Comparison of ENCODE assay signal across 10 cellular contexts in genomic region chr13:24161980-24162517, GRCh38. TPM values are rescaled to one million over a fixed set of nuclear protein-coding genes. Genes with fewer than 3 reads are reported as not detected.
A peak's percentile ranks its signal among the peaks of the same experiment; 100 is the strongest.
DNase-seq lines count a peak whose midpoint lies in the region; ATAC-seq and TF ChIP-seq lines count a peak whose summit lies in the region.
"Had no signal": no experiment of that assay in that cellular context is flagged by ENCODE, and none has a peak within 500 bp of the region (broad histone marks: within the 10 kb centered on the region; RNA-seq: fewer than 3 reads in every experiment).

No MANE protein-coding gene starts in this region.

- H3K4me1 ChIP-seq in spleen = peaks cover 3 to 69% (median 33%) of the 10 kb centered on the region in 6 donors

- intact Hi-C loops in spleen (cut with DNase I; ENCODE audit: low total_unique reads) = no loop called here

- DNase-seq in NCI-H82 (lab: John Stamatoyannopoulos, UW) = peak; percentile 24
- no peak for DNase-seq in NCI-H82 treated with DMSO at 0.1 percent for 48 hours (lab: John Stamatoyannopoulos, UW; ENCODE audit: unreplicated experiment)
- DNase-seq in activated CD4-positive, alpha-beta memory T cell treated with anti-CD3 and anti-CD28 coated beads, Interleukin-2, amount 10 ng/mL, durations not matched to agents 7 days and 5 days = no peak
- no peak for DNase-seq in immature natural killer cell
- no peak for DNase-seq in spleen
- no peak for DNase-seq in T-helper 9 cell
- DNase-seq in RWPE1 (ENCODE audit: low spot score) = no peak
- DNase-seq: MV-4-11 had no signal

- H3K27ac ChIP-seq in spleen (peak overlapping the region in 4 of 8 donors; percentile 81 to 92 (median 86)), RWPE1 (no peak overlapping the region)
- H3K27ac ChIP-seq: thoracic aorta had no signal

- peaks cover 0 to 19% (median 6%) of the 10 kb centered on the region in 7 donors for H3K27me3 ChIP-seq in spleen (replicated peaks in 1 of 7)

- peaks cover 10% of the 10 kb centered on the region for H3K27me3 Mint-ChIP-seq in activated CD4-positive, alpha-beta memory T cell treated with anti-CD3 and anti-CD28 coated beads, Interleukin-2, amount 10 ng/mL, durations not matched to agents 7 days and 5 days
- peaks cover 3 to 19% (median 13%) of the 10 kb centered on the region in 3 donors for H3K27me3 Mint-ChIP-seq in immature natural killer cell (ENCODE audit: low read depth in 3 of 3)

- POLR2A ChIA-PET in activated CD4-positive, alpha-beta memory T cell treated with anti-CD3 and anti-CD28 coated beads, Interleukin-2, amount 10 ng/mL, durations not matched to agents 7 days and 5 days (lab: Charles Lee) = interaction anchor here (1.1 to 2.2 kb wide), 7 partner anchors 10 to 104 kb away, joined by 3 to 12 read pairs (median 4); no protein-coding TSS in a partner anchor
- POLR2A ChIA-PET in RWPE1 (lab: Yijun Ruan, JAX; ENCODE audit: low non-redundant PET) = no interaction called here

- H3K36me3 ChIP-seq in spleen = peaks cover 0 to 13% (median 0%) of the 10 kb centered on the region in 6 donors
- H3K36me3 ChIP-seq: thoracic aorta had no signal

- TF ChIP-seq CTCF in spleen (IDR thresholded peaks at IDR 0.05 in 8 of 11, conservative IDR thresholded peaks at IDR 0.05 in 3 of 11) = no peak
- TF ChIP-seq CTCF in RWPE1 (conservative IDR thresholded peaks at IDR 0.05; ENCODE audit: low read depth) = no peak

- no peaks in the 10 kb centered on the region for H3K9me3 Mint-ChIP-seq in activated CD4-positive, alpha-beta memory T cell treated with anti-CD3 and anti-CD28 coated beads, Interleukin-2, amount 10 ng/mL, durations not matched to agents 7 days and 5 days
- no peaks in the 10 kb centered on the region for H3K9me3 Mint-ChIP-seq in immature natural killer cell

- peaks cover 25% of the 10 kb centered on the region for H3K4me1 Mint-ChIP-seq in activated CD4-positive, alpha-beta memory T cell treated with anti-CD3 and anti-CD28 coated beads, Interleukin-2, amount 10 ng/mL, durations not matched to agents 7 days and 5 days
- peaks cover 14% of the 10 kb centered on the region in 2 donors for H3K4me1 Mint-ChIP-seq in immature natural killer cell

- ATAC-seq in HG02884 (IDR thresholded peaks at IDR 0.05; ENCODE audit: unreplicated experiment) = no peak

- H3K4me3 Mint-ChIP-seq in activated CD4-positive, alpha-beta memory T cell treated with anti-CD3 and anti-CD28 coated beads, Interleukin-2, amount 10 ng/mL, durations not matched to agents 7 days and 5 days = peak overlapping the region; percentile 84
- peak overlapping the region; percentile 75 to 84 (median 82) for H3K4me3 Mint-ChIP-seq in immature natural killer cell

- CTCF ChIA-PET in activated CD4-positive, alpha-beta memory T cell treated with anti-CD3 and anti-CD28 coated beads, Interleukin-2, amount 10 ng/mL, durations not matched to agents 7 days and 5 days (lab: Charles Lee) = interaction anchor here (2.0 to 2.1 kb wide), 3 partner anchors 26 to 66 kb away, joined by 9 to 11 read pairs (median 10); no protein-coding TSS in a partner anchor
- CTCF ChIA-PET in RWPE1 (lab: Yijun Ruan, JAX) = no interaction called here

- no peak overlapping the region for H3K27ac Mint-ChIP-seq in activated CD4-positive, alpha-beta memory T cell treated with anti-CD3 and anti-CD28 coated beads, Interleukin-2, amount 10 ng/mL, durations not matched to agents 7 days and 5 days
- peak overlapping the region in 1 of 6 donors; percentile 71 for H3K27ac Mint-ChIP-seq in immature natural killer cell

- TF ChIP-seq POLR2A in spleen (IDR thresholded peaks at IDR 0.05) = no peak

- H3K9me3 ChIP-seq in spleen = no peaks in the 10 kb centered on the region
- H3K9me3 ChIP-seq: thoracic aorta had no signal

- 55 to 72% (median 62%) methylated on average over 12 of the region's 12 CpGs for WGBS in spleen, 5 donors

- peak overlapping the region; percentile 59 to 95 (median 79) for H3K4me3 ChIP-seq in spleen

- peaks cover 6% of the 10 kb centered on the region for H3K36me3 Mint-ChIP-seq in activated CD4-positive, alpha-beta memory T cell treated with anti-CD3 and anti-CD28 coated beads, Interleukin-2, amount 10 ng/mL, durations not matched to agents 7 days and 5 days (ENCODE audit: low read depth)
- peaks cover 0 to 4% (median 0%) of the 10 kb centered on the region in 3 donors for H3K36me3 Mint-ChIP-seq in immature natural killer cell

RNA-seq across cellular contexts. Expression of gene SPATA13, which starts 1.5 kb away (rescaled TPM):
- total RNA-seq in activated CD4-positive, alpha-beta memory T cell treated with anti-CD3 and anti-CD28 coated beads, Interleukin-2, amount 10 ng/mL, durations not matched to agents 7 days and 5 days = 10 to 100 TPM; 55.4 to 59.2 TPM
- polyA plus RNA-seq in immature natural killer cell (100 to 1,000 TPM in 1 of 3 donors, 10 to 100 TPM in 2; 19.0 to 112 (median 65.6) TPM), spleen (10 to 100 TPM; 12.0 to 47.1 (median 28.8) TPM)
- 100 to 1,000 TPM; 101 to 185 (median 137) TPM for total RNA-seq in spleen
